23 cellular contexts compared by ENCODE assay signal in the genomic region with DNA sequence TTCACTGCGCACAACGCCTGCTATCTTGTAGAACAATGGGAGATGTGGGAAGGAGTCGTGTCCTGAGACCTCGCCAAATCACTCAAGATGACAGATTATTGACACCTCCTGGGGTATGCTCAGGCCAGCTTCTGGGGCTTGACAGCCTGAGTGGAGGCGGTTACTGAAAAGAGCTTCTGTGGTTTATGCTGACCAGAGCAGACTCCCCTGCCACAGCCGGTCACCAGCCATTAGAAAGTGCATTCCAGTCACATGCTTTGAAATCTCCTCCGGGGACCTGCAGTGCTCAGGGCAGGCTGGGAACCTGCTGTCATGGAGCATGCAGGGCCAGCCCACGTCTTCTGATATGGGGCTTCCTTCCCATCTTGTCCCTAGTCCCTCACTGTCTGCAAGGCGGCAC.
"Had no signal": no experiment of that assay in that cellular context is flagged by ENCODE, and none has a peak within 500 bp of the region (broad histone marks: within the 10 kb centered on the region; RNA-seq: fewer than 3 reads in every experiment).

No MANE protein-coding gene starts in this region.

- H3K27me3 Mint-ChIP-seq: activated CD8-positive, alpha-beta T cell treated with anti-CD3 and anti-CD28 coated beads for 36 hours; activated naive CD8-positive, alpha-beta T cell had no signal

- H3K27ac Mint-ChIP-seq: activated naive CD8-positive, alpha-beta T cell had no signal

- H3K27ac ChIP-seq: adrenal gland, Peyer's patch, RWPE1, SJCRH30, VCaP had no signal

- H3K27me3 ChIP-seq: adrenal gland, Peyer's patch, SJCRH30 had no signal

- H3K4me2 ChIP-seq: SK-N-SH had no signal

- H3K4me1 ChIP-seq: adrenal gland, Peyer's patch had no signal

- H3K4me3 ChIP-seq: adrenal gland, Peyer's patch, SJCRH30 had no signal

- H3K9me3 Mint-ChIP-seq: activated CD8-positive, alpha-beta T cell treated with anti-CD3 and anti-CD28 coated beads for 36 hours had no signal

- H3K9ac ChIP-seq: SK-N-SH had no signal

- ATAC-seq: activated CD8-positive, alpha-beta T cell treated with anti-CD3 and anti-CD28 coated beads for 36 hours had no signal

- H3K4me3 Mint-ChIP-seq: activated CD8-positive, alpha-beta T cell treated with anti-CD3 and anti-CD28 coated beads for 36 hours; activated naive CD8-positive, alpha-beta T cell had no signal

- H3K36me3 ChIP-seq: adrenal gland, Peyer's patch, SJCRH30 had no signal

- DNase-seq: activated CD4-positive, alpha-beta T cell treated with anti-CD3 and anti-CD28 coated beads, Interleukin-2, amount 50 U/mL, for 1 hour; activated CD4-positive, CD25-positive, alpha-beta regulatory T cell; activated CD8-positive, alpha-beta memory T cell treated with anti-CD3 and anti-CD28 coated beads, Interleukin-2, amount 50 U/mL, for 48 hours; activated CD8-positive, alpha-beta T cell treated with anti-CD3 and anti-CD28 coated beads for 36 hours; activated effector memory CD4-positive, alpha-beta T cell treated with anti-CD3 and anti-CD28 coated beads, Interleukin-2, amount 50 U/mL, for 16 hours; activated naive CD4-positive, alpha-beta T cell treated with Interleukin-2 at 50 U/mL for 16 hours; activated T-cell treated with anti-CD3 and anti-CD28 coated beads, Interleukin-2, amount 50 U/mL, for 1 hour; adrenal gland; anterior cingulate cortex; central memory CD4-positive, alpha-beta T cell; KG1; NCI-H1092; NCI-H1417; NCI-H1930; NCI-H524; Peyer's patch; Right ventricle myocardium superior; SJCRH30; SK-N-SH; T-helper 1 cell had no signal

- H3K9me2 ChIP-seq: SK-N-SH had no signal

- H3K9me3 ChIP-seq: adrenal gland, Peyer's patch, SJCRH30, SK-N-SH had no signal
